ENCODE assay signal across 1 cellular context in genomic region chr2:239009001-239009961, GRCh38.
A peak's percentile ranks its signal among the peaks of the same experiment; 100 is the strongest.
TF ChIP-seq lines count a peak whose summit lies in the region.

No MANE protein-coding gene starts in this region.

TF ChIP-seq in WTC11, 78 proteins besides CTCF, POLR2A, EP300 and RAD21 (continued from another document):
- TF ChIP-seq USF2 (CRISPR knock-in tag; IDR thresholded peaks at IDR 0.05) = peak; percentile 83
- no peak for TF ChIP-seq KAT7 (CRISPR knock-in tag; IDR thresholded peaks at IDR 0.05; ENCODE audit: borderline replicate concordance)
- TF ChIP-seq USF1 (CRISPR knock-in tag; IDR thresholded peaks at IDR 0.05) = peak; percentile 74
- TF ChIP-seq HMGA2 (CRISPR knock-in tag; IDR thresholded peaks at IDR 0.05) = no peak
- no peak for TF ChIP-seq SMAD3 (CRISPR knock-in tag; IDR thresholded peaks at IDR 0.05; ENCODE audit: borderline replicate concordance)
- no peak for TF ChIP-seq E2F1 (CRISPR knock-in tag; IDR thresholded peaks at IDR 0.05)
- TF ChIP-seq GTF2I (CRISPR knock-in tag; conservative IDR thresholded peaks at IDR 0.05) = no peak
- no peak for TF ChIP-seq STAT6 (CRISPR knock-in tag; conservative IDR thresholded peaks at IDR 0.05; ENCODE audit: low read depth)
- no peak for TF ChIP-seq IRF1 (CRISPR knock-in tag; IDR thresholded peaks at IDR 0.05)
- no peak for TF ChIP-seq ZNF121 (CRISPR knock-in tag; IDR thresholded peaks at IDR 0.05)
